ENCODE assay signal across 8 cellular contexts in the genomic region with DNA sequence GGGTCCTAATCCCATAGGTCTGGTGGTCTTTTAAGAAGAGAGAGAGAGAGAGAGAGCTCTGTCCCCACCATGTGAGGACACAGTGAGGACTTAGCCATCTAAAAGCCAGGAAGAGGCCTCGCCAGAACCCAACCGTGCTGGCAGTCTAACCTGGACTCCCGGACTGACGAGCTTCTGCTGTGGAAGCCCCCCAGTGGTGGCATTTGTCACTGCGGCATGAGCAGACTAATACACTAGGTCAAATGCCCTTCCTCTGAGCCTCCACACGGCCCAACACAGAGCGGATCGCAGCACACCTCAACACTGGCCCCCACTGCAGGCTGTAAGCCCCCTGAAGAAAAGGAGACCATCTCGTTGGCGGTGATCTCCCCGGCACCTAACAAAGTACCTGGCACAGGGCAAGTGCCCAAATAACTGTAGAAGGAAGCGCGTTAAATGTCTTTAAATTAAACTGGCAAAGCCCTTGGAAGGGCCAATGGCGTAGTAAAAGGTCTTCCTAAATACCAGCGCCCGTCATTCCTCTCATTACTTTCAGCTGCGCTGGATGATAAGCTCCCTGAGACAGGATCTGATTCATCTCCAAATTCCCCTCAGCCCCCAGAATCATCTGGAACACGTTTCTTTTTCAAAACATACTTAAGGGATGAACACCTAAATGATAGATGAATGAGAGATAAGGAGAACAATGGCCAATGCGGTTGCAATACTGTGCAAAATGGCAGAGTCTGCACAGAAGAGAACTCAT.
DNase-seq lines count a peak whose midpoint lies in the region; ATAC-seq, FAIRE-seq and TF ChIP-seq lines count a peak whose summit lies in the region.

No MANE protein-coding gene starts in this region.

- DNase-seq in D721Med (ENCODE audit: insufficient read length, low spot score): no peak
- DNase-seq in HCEC 1CT: peak; percentile 74
- DNase-seq in activated T-cell treated with anti-CD3 and anti-CD28 coated beads for 48 hours (ENCODE audit: low read depth): peak; percentile 63
- peak; percentile 87 to 100 for DNase-seq in fibroblast of lung (ENCODE audit: low read depth in 2 of 2)
- DNase-seq in omental fat pad (ENCODE audit: low spot score): peak; percentile 66
- no peak for DNase-seq in NCI-H1048 (lab: John Stamatoyannopoulos, UW)

- ATAC-seq in omental fat pad (ENCODE audit: low FRiP score): peak; percentile 61

- FAIRE-seq in D721Med (lab: Jason Lieb, UNC): no peak

- no peak overlapping the region for H3K4me2 ChIP-seq in OCI-LY1 (ENCODE audit: low read length)
- H3K4me2 ChIP-seq in fibroblast of lung (ENCODE audit: extremely low read depth, insufficient read depth, low read length): peak overlapping the region; percentile 58

- H3F3A ChIP-seq in OCI-LY1 (ENCODE audit: insufficient read depth, low read length): no peaks in the 10 kb centered on the region

- TF ChIP-seq CTCF in D721Med (IDR thresholded peaks at IDR 0.05; ENCODE audit: insufficient read depth, missing control alignments) (peak; percentile 72), OCI-LY1 (IDR thresholded peaks at IDR 0.05; ENCODE audit: low read length) (peak; percentile 43), fibroblast of lung (conservative IDR thresholded peaks at IDR 0.05 in 1 of 2, IDR thresholded peaks at IDR 0.05 in 1 of 2; ENCODE audit: low read depth in 1 of 2, low read length in 2 of 2) (peak; percentile 55 to 79), omental fat pad (IDR thresholded peaks at IDR 0.05) (no peak)

- H3K9me3 ChIP-seq in OCI-LY1 (ENCODE audit: low read length): no peaks in the 10 kb centered on the region
- no peaks in the 10 kb centered on the region for H3K9me3 ChIP-seq in fibroblast of lung (ENCODE audit: control insufficient read depth, insufficient read depth, low read depth, low read length)
- no peaks in the 10 kb centered on the region for H3K9me3 ChIP-seq in subcutaneous abdominal adipose tissue (ENCODE audit: control insufficient read depth in 5 of 5, low read length in 5 of 5)

- H3K9me2 ChIP-seq in OCI-LY1 (ENCODE audit: low read depth, low read length): no peaks in the 10 kb centered on the region

- no peaks in the 10 kb centered on the region for H3K36me3 ChIP-seq in OCI-LY1 (ENCODE audit: insufficient read depth, low read length)
- peaks cover 2% of the 10 kb centered on the region for H3K36me3 ChIP-seq in fibroblast of lung (ENCODE audit: control insufficient read depth, insufficient read depth, low read length)
- peaks cover 0 to 6% (median 0%) of the 10 kb centered on the region in 5 donors for H3K36me3 ChIP-seq in subcutaneous abdominal adipose tissue (ENCODE audit: control insufficient read depth in 5 of 5, insufficient read depth in 5 of 5, low read length in 5 of 5)

- no peaks in the 10 kb centered on the region for H3K79me2 ChIP-seq in OCI-LY1 (ENCODE audit: insufficient read depth, low read length)
- peaks cover 23% of the 10 kb centered on the region for H3K79me2 ChIP-seq in fibroblast of lung (ENCODE audit: control insufficient read depth, insufficient read depth, low read length)

- H3K27ac ChIP-seq in OCI-LY1 (ENCODE audit: low read depth, low read length, poor library complexity, severe bottlenecking): no peak overlapping the region
- H3K27ac ChIP-seq in fibroblast of lung (ENCODE audit: insufficient read depth, low read length): peak overlapping the region; percentile 97
- peak overlapping the region; percentile 9 for H3K27ac ChIP-seq in subcutaneous abdominal adipose tissue (ENCODE audit: low read depth, low read length)

- H3K4me1 ChIP-seq in OCI-LY1 (ENCODE audit: insufficient read depth, low read length, severe bottlenecking): no peaks in the 10 kb centered on the region
- peaks cover 21% of the 10 kb centered on the region for H3K4me1 ChIP-seq in fibroblast of lung (ENCODE audit: control insufficient read depth, extremely low read depth, insufficient read depth, low read length)
- H3K4me1 ChIP-seq in subcutaneous abdominal adipose tissue (ENCODE audit: control insufficient read depth in 5 of 5, insufficient read depth in 5 of 5, low read length in 5 of 5): peaks cover 1 to 42% (median 36%) of the 10 kb centered on the region in 5 donors

- H3K4me3 ChIP-seq in OCI-LY1 (ENCODE audit: low read depth, low read length, poor library complexity, severe bottlenecking): no peak overlapping the region
- H3K4me3 ChIP-seq in fibroblast of lung (replicated peaks in 1 of 4; ENCODE audit: control extremely low read depth in 1 of 4, insufficient read depth in 1 of 4, low read depth in 3 of 4, low read length in 4 of 4): no peak overlapping the region
- H3K4me3 ChIP-seq in subcutaneous abdominal adipose tissue (ENCODE audit: low read depth in 1 of 5, low read length in 5 of 5): no peak overlapping the region

- H2AFZ ChIP-seq in OCI-LY1 (ENCODE audit: low read length) (no peak overlapping the region), fibroblast of lung (ENCODE audit: low read length) (no peak overlapping the region)

- H4K20me1 ChIP-seq in OCI-LY1 (ENCODE audit: insufficient read depth, low read length): no peaks in the 10 kb centered on the region
- no peaks in the 10 kb centered on the region for H4K20me1 ChIP-seq in fibroblast of lung (ENCODE audit: control insufficient read depth, extremely low read depth, insufficient read depth, low read length)

- H3K9ac ChIP-seq in OCI-LY1 (ENCODE audit: low read length) (no peak overlapping the region), fibroblast of lung (ENCODE audit: insufficient read depth, low read length) (no peak overlapping the region), subcutaneous abdominal adipose tissue (ENCODE audit: low read length in 5 of 5) (peak overlapping the region in 1 of 5 donors; percentile 7)

- H3K27me3 ChIP-seq in OCI-LY1 (ENCODE audit: insufficient read depth, low read length) (no peaks in the 10 kb centered on the region), fibroblast of lung (ENCODE audit: control insufficient read depth, insufficient read depth, low read length) (no peaks in the 10 kb centered on the region), subcutaneous abdominal adipose tissue (ENCODE audit: control insufficient read depth in 5 of 5, insufficient read depth in 4 of 5, low read length in 5 of 5) (no peaks in the 10 kb centered on the region)

Comparison
In these comparisons a context has a peak if more than half of its experiments do, and no peak if none do; other contexts are left out.
1. DNase-seq: peak in HCEC 1CT (single experiment), activated T-cell treated with anti-CD3 and anti-CD28 coated beads for 48 hours (single experiment), fibroblast of lung (2 of 2) and omental fat pad (single experiment); none in D721Med (single experiment) and NCI-H1048 (single experiment).
2. CTCF ChIP-seq: peak in D721Med (single experiment), OCI-LY1 (single experiment) and fibroblast of lung (2 of 2); none in omental fat pad (0 of 3).